10 cellular contexts compared by ENCODE assay signal in the genomic region with DNA sequence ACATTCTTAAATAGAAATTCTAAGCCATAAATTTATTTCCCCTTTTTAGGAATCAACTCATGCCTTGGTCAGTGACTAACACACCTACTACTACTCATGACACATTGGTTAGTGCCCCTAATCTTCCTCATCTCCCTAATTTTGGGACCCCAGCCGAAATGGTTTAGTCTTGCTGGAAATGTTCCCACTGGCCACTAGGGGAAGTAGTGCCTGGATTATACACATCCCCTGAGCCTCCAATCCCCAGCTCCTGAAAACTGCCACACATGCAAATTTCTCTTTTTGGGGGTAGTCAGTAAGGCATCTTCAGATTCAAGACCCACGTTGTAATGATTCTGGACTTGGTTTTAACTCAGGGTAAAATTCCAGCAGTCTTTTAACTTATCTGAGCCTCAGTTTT.
DNase-seq lines count a peak whose midpoint lies in the region; ATAC-seq and TF ChIP-seq lines count a peak whose summit lies in the region.
"Had no signal": no experiment of that assay in that cellular context is flagged by ENCODE, and none has a peak within 500 bp of the region (broad histone marks: within the 10 kb centered on the region; RNA-seq: fewer than 3 reads in every experiment).

No MANE protein-coding gene starts in this region.

- H3K4me3 ChIP-seq in cardiac muscle cell, result no peak overlapping the region
- no peak overlapping the region for H3K4me3 ChIP-seq in OCI-LY3 (ENCODE audit: low read length)
- H3K4me3 ChIP-seq in fibroblast of lung (replicated peaks in 1 of 4; ENCODE audit: control extremely low read depth in 1 of 4, insufficient read depth in 1 of 4, low read depth in 3 of 4, low read length in 4 of 4), result no peak overlapping the region
- no peak overlapping the region for H3K4me3 ChIP-seq in transverse colon

- H3K9ac ChIP-seq in OCI-LY3 (ENCODE audit: low read length) (no peak overlapping the region), fibroblast of lung (ENCODE audit: insufficient read depth, low read length) (no peak overlapping the region)

- intact Hi-C loops in left ventricle myocardium superior (cut with micrococcal nuclease) (loop anchor here (10.0 kb wide), 1 partner anchor 93 kb away; no protein-coding TSS in a partner anchor), transverse colon (cut with DNase I; ENCODE audit: low total_unique reads) (no loop called here)

- WGBS in transverse colon (ENCODE audit: low coverage in 1 of 2), 2 donors, result 58 to 83% methylated on average over 1 to 2 of the region's 2 CpGs

- H3K36me3 ChIP-seq in cardiac muscle cell, result no peaks in the 10 kb centered on the region
- no peaks in the 10 kb centered on the region for H3K36me3 ChIP-seq in OCI-LY3 (replicated peaks; ENCODE audit: low read depth, low read length)
- H3K36me3 ChIP-seq in fibroblast of lung (ENCODE audit: control insufficient read depth, insufficient read depth, low read length), result no peaks in the 10 kb centered on the region
- no peaks in the 10 kb centered on the region for H3K36me3 ChIP-seq in transverse colon

- no peak for TF ChIP-seq POLR2A in transverse colon (IDR thresholded peaks at IDR 0.05)

- no peaks in the 10 kb centered on the region for H3K79me2 ChIP-seq in OCI-LY3 (ENCODE audit: low read length)
- no peaks in the 10 kb centered on the region for H3K79me2 ChIP-seq in fibroblast of lung (ENCODE audit: control insufficient read depth, insufficient read depth, low read length)

- H4K20me1 ChIP-seq in OCI-LY3 (ENCODE audit: insufficient read depth, low read length) (no peaks in the 10 kb centered on the region), fibroblast of lung (ENCODE audit: control insufficient read depth, extremely low read depth, insufficient read depth, low read length) (no peaks in the 10 kb centered on the region)

- no peak overlapping the region for H3K27ac ChIP-seq in cardiac muscle cell
- H3K27ac ChIP-seq in OCI-LY3 (ENCODE audit: low read length), result no peak overlapping the region
- no peak overlapping the region for H3K27ac ChIP-seq in fibroblast of lung (ENCODE audit: insufficient read depth, low read length)
- H3K27ac ChIP-seq in transverse colon, result no peak overlapping the region

- TF ChIP-seq CTCF in cardiac muscle cell (IDR thresholded peaks at IDR 0.05; ENCODE audit: low read depth, low read length) (peak; percentile 68), OCI-LY3 (IDR thresholded peaks at IDR 0.05; ENCODE audit: low read depth, low read length) (peak; percentile 45), fibroblast of lung (conservative IDR thresholded peaks at IDR 0.05 in 1 of 2, IDR thresholded peaks at IDR 0.05 in 1 of 2; ENCODE audit: low read depth in 1 of 2, low read length in 2 of 2) (peak; percentile 44 to 58), transverse colon (IDR thresholded peaks at IDR 0.05) (peak in 4 of 5 experiments; percentile 19 to 30 (median 22))

- H3K9me3 ChIP-seq in cardiac muscle cell (ENCODE audit: low read depth) (no peaks in the 10 kb centered on the region), OCI-LY3 (ENCODE audit: insufficient read depth, low read length) (peaks cover 5% of the 10 kb centered on the region; the same call in 1 of the 2 replicates), fibroblast of lung (ENCODE audit: control insufficient read depth, insufficient read depth, low read depth, low read length) (no peaks in the 10 kb centered on the region), transverse colon (peaks cover 5 to 6% of the 10 kb centered on the region in 2 donors)

- H2AFZ ChIP-seq in OCI-LY3 (ENCODE audit: low read depth, low read length) (no peak overlapping the region), fibroblast of lung (ENCODE audit: low read length) (no peak overlapping the region)

- H3K4me1 ChIP-seq in cardiac muscle cell (ENCODE audit: low read depth) (peaks cover 9% of the 10 kb centered on the region), OCI-LY3 (ENCODE audit: low read length) (peaks cover 3% of the 10 kb centered on the region; the same call in 1 of the 2 replicates), fibroblast of lung (ENCODE audit: control insufficient read depth, extremely low read depth, insufficient read depth, low read length) (peaks cover 3% of the 10 kb centered on the region), transverse colon (peaks cover 0 to 14% (median 8%) of the 10 kb centered on the region in 4 donors)

- ATAC-seq in left ventricle myocardium superior (no peak), HG03135 (IDR thresholded peaks at IDR 0.05; ENCODE audit: unreplicated experiment) (no peak)
- ATAC-seq: T-cell had no signal

- H3K4me2 ChIP-seq in OCI-LY3 (ENCODE audit: low read length) (no peak overlapping the region), fibroblast of lung (ENCODE audit: extremely low read depth, insufficient read depth, low read length) (no peak overlapping the region)

- H3K27me3 ChIP-seq in cardiac muscle cell (no peaks in the 10 kb centered on the region), OCI-LY3 (ENCODE audit: low read depth, low read length) (peaks cover 12% of the 10 kb centered on the region; the same call in 1 of the 2 replicates), fibroblast of lung (ENCODE audit: control insufficient read depth, insufficient read depth, low read length) (no peaks in the 10 kb centered on the region), transverse colon (peaks cover 4% of the 10 kb centered on the region)

- no peak for TF ChIP-seq EP300 in transverse colon (IDR thresholded peaks at IDR 0.05; ENCODE audit: low read depth)

- in situ Hi-C loops in transverse colon (cut with MboI; ENCODE audit: low pct_ligation_motif_present in 1 of 4, low pct_unique_long_range_greater_than_20kb in 1 of 4, low sequenced_read_pairs in 3 of 4), result loop anchor here in 2 of 4 donors (25.0 kb wide), 2 partner anchors 160 to 485 kb away; no protein-coding TSS in a partner anchor

- DNase-seq in cardiac muscle cell (ENCODE audit: low read depth in 1 of 2, low spot score in 1 of 2) (peak in 1 of 2 donors; percentile 46), left ventricle myocardium superior (no peak), fibroblast of lung (ENCODE audit: low read depth in 2 of 2) (peak in 1 of 2 donors; percentile 15), transverse colon (no peak), AML-193 (lab: John Stamatoyannopoulos, UW) (no peak)
- no peak for DNase-seq in activated effector memory CD4-positive, alpha-beta T cell treated with anti-CD3 and anti-CD28 coated beads, Interleukin-2, amount 50 U/mL, for 16 hours
- DNase-seq: activated naive CD4-positive, alpha-beta T cell treated with anti-CD3 and anti-CD28 coated beads, Interleukin-2, amount 10 ng/mL, durations not matched to agents 7 days and 5 days; T-cell had no signal
